12 cellular contexts compared by ENCODE assay signal in the genomic region with DNA sequence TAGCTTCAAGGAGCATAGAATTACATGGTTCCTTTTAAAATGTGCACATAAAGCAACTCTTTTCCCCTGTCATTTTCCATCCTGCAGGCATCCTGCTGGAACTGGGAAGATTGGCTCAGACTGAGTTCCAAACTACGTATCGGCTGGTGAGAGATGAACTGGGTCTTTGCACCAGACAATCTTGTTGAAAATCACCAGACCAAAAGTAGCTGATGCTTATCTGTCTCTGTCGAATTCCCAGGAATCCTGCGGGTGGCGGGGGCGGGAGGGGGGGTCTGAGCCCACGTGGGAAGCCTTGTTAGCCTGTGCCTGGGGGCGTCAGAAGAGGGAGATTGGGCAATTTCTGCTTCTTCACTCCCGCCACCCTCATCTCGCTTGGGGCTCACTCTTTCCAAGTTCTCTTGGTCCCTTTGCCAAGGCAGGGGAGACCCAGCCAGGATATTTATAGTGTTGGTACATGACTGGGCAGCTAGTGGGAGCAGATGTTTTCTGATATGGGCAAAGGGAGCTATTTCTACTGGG.
DNase-seq lines count a peak whose midpoint lies in the region; ATAC-seq and TF ChIP-seq lines count a peak whose summit lies in the region.
"Had no signal": no experiment of that assay in that cellular context is flagged by ENCODE, and none has a peak within 500 bp of the region (broad histone marks: within the 10 kb centered on the region; RNA-seq: fewer than 3 reads in every experiment).

No MANE protein-coding gene starts in this region.

- H3F3A ChIP-seq in GM23248 (ENCODE audit: insufficient read depth) = no peaks in the 10 kb centered on the region

- no peak overlapping the region for H3K4me3 ChIP-seq in GM23248
- H3K4me3 ChIP-seq in body of pancreas = no peak overlapping the region
- H3K4me3 ChIP-seq in skeletal muscle tissue (ENCODE audit: low read length in 3 of 3) = peak overlapping the region; percentile 31 to 43 (median 35)
- H3K4me3 ChIP-seq: tibial nerve had no signal

- H3K36me3 ChIP-seq in GM23248 (ENCODE audit: low read depth) = no peaks in the 10 kb centered on the region
- H3K36me3 ChIP-seq in body of pancreas (replicated peaks in 1 of 2; ENCODE audit: insufficient read depth in 1 of 2, low read depth in 2 of 2) = no peaks in the 10 kb centered on the region
- H3K36me3 ChIP-seq in skeletal muscle tissue (ENCODE audit: control insufficient read depth in 3 of 3, insufficient read depth in 3 of 3, low read length in 3 of 3) = no peaks in the 10 kb centered on the region
- H3K36me3 ChIP-seq: tibial nerve had no signal

- no peak overlapping the region for H3K4me2 ChIP-seq in GM23248 (ENCODE audit: unreplicated experiment)

- H3K4me1 ChIP-seq in GM23248 (ENCODE audit: insufficient read depth) (no peaks in the 10 kb centered on the region), body of pancreas (peaks cover 60% of the 10 kb centered on the region), skeletal muscle tissue (ENCODE audit: control insufficient read depth in 3 of 3, insufficient read depth in 3 of 3, low read length in 3 of 3) (peaks cover 37 to 66% (median 41%) of the 10 kb centered on the region in 3 donors)

- peak; percentile 29 for DNase-seq in GM23248
- DNase-seq in body of pancreas = peak in 3 of 4 donors; percentile 34 to 43 (median 34)
- DNase-seq in inferior parietal cortex (ENCODE audit: extremely low spot score) = peak; percentile 47
- DNase-seq in NCI-H82 treated with DMSO at 0.1 percent for 48 hours (lab: John Stamatoyannopoulos, UW; ENCODE audit: unreplicated experiment) = no peak
- no peak for DNase-seq in stimulated activated CD4-positive, alpha-beta T cell treated with anti-CD3 and anti-CD28 coated beads, Interleukin-15, amount 100 ng/mL, for 24 hours
- no peak for DNase-seq in NCI-H1092 treated with DMSO at 0.1 percent for 48 hours (lab: John Stamatoyannopoulos, UW)
- DNase-seq in T-helper 1 cell = no peak
- DNase-seq: activated naive CD8-positive, alpha-beta T cell treated with anti-CD3 and anti-CD28 coated beads for 36 hours; NCI-H1436 had no signal

- ATAC-seq in body of pancreas = peak; percentile 31
- ATAC-seq: HCT116 had no signal

- intact Hi-C loops in body of pancreas (cut with DNase I) = no loop called here

- no peak for TF ChIP-seq POLR2A in body of pancreas (IDR thresholded peaks at IDR 0.05)

- no peak overlapping the region for H3K27ac ChIP-seq in GM23248
- H3K27ac ChIP-seq in body of pancreas = no peak overlapping the region
- H3K27ac ChIP-seq in skeletal muscle tissue (ENCODE audit: low read depth, low read length) = peak overlapping the region; percentile 81
- H3K27ac ChIP-seq: tibial nerve had no signal

- H3K27me3 ChIP-seq in GM23248 (replicated peaks; ENCODE audit: insufficient read depth) (no peaks in the 10 kb centered on the region), body of pancreas (no peaks in the 10 kb centered on the region), skeletal muscle tissue (ENCODE audit: control insufficient read depth in 3 of 3, insufficient read depth in 3 of 3, low read length in 3 of 3) (peaks cover 0 to 3% (median 0%) of the 10 kb centered on the region in 3 donors)
- H3K27me3 ChIP-seq: tibial nerve had no signal

- H2AFZ ChIP-seq in GM23248 = no peak overlapping the region

- 30% methylated on average over 9 to 10 of the region's 10 CpGs for WGBS in GM23248 (ENCODE audit: low coverage in 1 of 2, low lambda C conversion rate in 2 of 2, missing lambda C conversion rate in 2 of 2), 2 experiments
- 41 to 50% methylated on average over 10 of the region's 10 CpGs for WGBS in body of pancreas, 2 donors

- TF ChIP-seq CTCF in body of pancreas (IDR thresholded peaks at IDR 0.05) = no peak

- H3K9me2 ChIP-seq in GM23248 (ENCODE audit: insufficient read depth) = no peaks in the 10 kb centered on the region

- H3K9ac ChIP-seq in GM23248 (no peak overlapping the region), skeletal muscle tissue (ENCODE audit: low read depth in 1 of 3, low read length in 3 of 3) (peak overlapping the region in 2 of 3 donors; percentile 8 to 70)

- H4K20me1 ChIP-seq in GM23248 (ENCODE audit: insufficient read depth) = no peaks in the 10 kb centered on the region

- no peaks in the 10 kb centered on the region for H3K9me3 ChIP-seq in GM23248 (ENCODE audit: low read depth)
- H3K9me3 ChIP-seq in body of pancreas = no peaks in the 10 kb centered on the region
- H3K9me3 ChIP-seq in skeletal muscle tissue (ENCODE audit: control insufficient read depth in 3 of 3, low read length in 3 of 3) = no peaks in the 10 kb centered on the region
- H3K9me3 ChIP-seq: tibial nerve had no signal

- no peaks in the 10 kb centered on the region for H3K79me2 ChIP-seq in GM23248 (ENCODE audit: insufficient read depth)

- in situ Hi-C loops in GM23248 (cut with MboI) = no loop called here

Comparison
In these comparisons a context has a peak if more than half of its experiments do, and no peak if none do; other contexts are left out.
1. DNase-seq: peak in GM23248 (single experiment), body of pancreas (3 of 4) and inferior parietal cortex (single experiment); none in NCI-H82 treated with DMSO at 0.1 percent for 48 hours (single experiment), stimulated activated CD4-positive, alpha-beta T cell treated with anti-CD3 and anti-CD28 coated beads, Interleukin-15, amount 100 ng/mL, for 24 hours (single experiment), NCI-H1092 treated with DMSO at 0.1 percent for 48 hours (single experiment) and T-helper 1 cell (0 of 5).
2. H3K4me3 ChIP-seq: peak in skeletal muscle tissue (3 of 3); none in GM23248 (single experiment) and body of pancreas (0 of 2).